20 cellular contexts compared by ENCODE assay signal in the genomic region with DNA sequence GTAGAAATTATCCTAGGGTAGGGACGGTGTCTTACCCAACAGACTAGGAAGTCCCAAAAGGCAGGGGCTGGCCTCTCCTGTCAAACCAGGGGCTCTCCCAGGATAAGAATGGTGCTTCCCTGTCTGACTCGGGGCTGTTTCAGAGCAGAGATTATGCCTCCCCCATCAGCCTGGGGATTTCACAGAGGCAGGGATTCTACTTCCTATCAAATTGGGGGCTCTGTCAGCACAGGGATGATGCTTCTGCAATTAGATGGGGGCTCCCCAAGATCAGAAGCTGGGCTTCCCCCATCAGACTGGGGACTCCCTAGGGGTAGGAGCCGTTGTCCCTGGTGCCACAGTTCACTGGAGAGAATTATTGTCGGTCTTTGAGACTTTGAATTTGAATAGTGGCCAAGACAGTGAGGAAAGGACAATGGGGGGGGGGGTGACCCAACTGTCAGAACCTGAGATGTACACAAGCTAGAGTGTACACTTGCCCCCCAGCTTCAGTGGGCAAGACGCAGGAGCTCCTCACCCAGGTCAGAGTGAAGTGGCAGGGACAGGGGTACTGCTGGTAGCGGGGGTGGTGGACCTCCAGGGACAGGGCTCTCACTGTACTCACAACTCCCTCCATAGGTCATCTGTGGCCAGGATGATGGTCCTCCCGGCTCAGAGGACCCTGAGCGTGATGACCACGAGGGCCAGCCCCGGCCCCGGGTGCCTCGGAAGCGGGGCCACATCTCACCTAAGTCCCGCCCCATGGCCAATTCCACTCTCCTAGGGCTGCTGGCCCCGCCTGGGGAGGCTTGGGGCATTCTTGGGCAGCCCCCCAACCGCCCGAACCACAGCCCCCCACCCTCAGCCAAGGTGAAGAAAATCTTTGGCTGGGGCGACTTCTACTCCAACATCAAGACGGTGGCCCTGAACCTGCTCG. TPM values are rescaled to one million over a fixed set of nuclear protein-coding genes. Genes with fewer than 3 reads are reported as not detected.
DNase-seq lines count a peak whose midpoint lies in the region; ATAC-seq and TF ChIP-seq lines count a peak whose summit lies in the region.
"Had no signal": no experiment of that assay in that cellular context is flagged by ENCODE, and none has a peak within 500 bp of the region (broad histone marks: within the 10 kb centered on the region; RNA-seq: fewer than 3 reads in every experiment).

No MANE protein-coding gene starts in this region.

- H4K12ac ChIP-seq in trophoblast cell (ENCODE audit: low read depth, low read length) = no peak overlapping the region

- H3K27ac Mint-ChIP-seq in activated T-helper 17 cell treated with anti-CD3 and anti-CD28 coated beads, Interleukin-2, amount 50 U/mL, for 72 hours = no peak overlapping the region
- H3K27ac Mint-ChIP-seq in naive thymus-derived CD4-positive, alpha-beta T cell = no peak overlapping the region

- H3K9ac ChIP-seq in trophoblast cell (ENCODE audit: low read length) = no peak overlapping the region

- peak; percentile 68 for DNase-seq in GM13976 (ENCODE audit: low spot score)
- no peak for DNase-seq in naive thymus-derived CD4-positive, alpha-beta T cell
- DNase-seq in thoracic aorta (ENCODE audit: low spot score) = no peak
- no peak for DNase-seq in activated T-cell treated with anti-CD3 and anti-CD28 coated beads, Interleukin-2, amount 50 U/mL, for 1 hour
- DNase-seq in mesenteric fat pad (ENCODE audit: low spot score) = no peak
- DNase-seq in kidney tubule cell (ENCODE audit: low spot score) = no peak
- no peak for DNase-seq in trophoblast cell
- DNase-seq: Calu3; foreskin fibroblast; hypothalamus; NCI-H187 treated with DMSO at 0.1 percent for 48 hours; NCI-H345; retina; stimulated activated CD4-positive, alpha-beta T cell treated with anti-CD3 and anti-CD28 coated beads, Interleukin-15, amount 100 ng/mL, for 24 hours; stimulated activated naive CD4-positive, alpha-beta T cell had no signal

- H3K4me1 ChIP-seq in naive thymus-derived CD4-positive, alpha-beta T cell (ENCODE audit: control insufficient read depth in 2 of 2, insufficient read depth in 2 of 2, low read length in 2 of 2) = peaks cover 4 to 9% of the 10 kb centered on the region in 2 donors
- peaks cover 32 to 78% of the 10 kb centered on the region in 2 donors for H3K4me1 ChIP-seq in thoracic aorta (ENCODE audit: control insufficient read depth in 1 of 2, low read depth in 2 of 2)
- H3K4me1 ChIP-seq in trophoblast cell (ENCODE audit: control insufficient read depth in 1 of 2, insufficient read depth in 2 of 2, low read length in 2 of 2) = peaks cover 6 to 7% of the 10 kb centered on the region in 2 experiments

- intact Hi-C loops in naive thymus-derived CD4-positive, alpha-beta T cell (cut with micrococcal nuclease) = loop anchor here in 1 of 2 donors (10.0 kb wide), 1 partner anchor 517 kb away; a partner anchor contains a TSS

- TF ChIP-seq CTCF in GM13976 (IDR thresholded peaks at IDR 0.05; ENCODE audit: borderline replicate concordance, control extremely low read depth, extremely low read depth, insufficient read depth, missing control alignments) (no peak), thoracic aorta (IDR thresholded peaks at IDR 0.05) (no peak)

- no peaks in the 10 kb centered on the region for H3K4me1 Mint-ChIP-seq in activated T-helper 17 cell treated with anti-CD3 and anti-CD28 coated beads, Interleukin-2, amount 50 U/mL, for 72 hours
- peaks cover 0 to 9% (median 4%) of the 10 kb centered on the region in 7 donors for H3K4me1 Mint-ChIP-seq in naive thymus-derived CD4-positive, alpha-beta T cell

- no peak overlapping the region for H2BK5ac ChIP-seq in trophoblast cell (ENCODE audit: low read depth, low read length, poor library complexity)

- no peaks in the 10 kb centered on the region for H3K9me3 Mint-ChIP-seq in activated T-helper 17 cell treated with anti-CD3 and anti-CD28 coated beads, Interleukin-2, amount 50 U/mL, for 72 hours
- H3K9me3 Mint-ChIP-seq in naive thymus-derived CD4-positive, alpha-beta T cell = peaks cover 0 to 2% (median 0%) of the 10 kb centered on the region in 11 donors

- CTCF ChIA-PET in naive thymus-derived CD4-positive, alpha-beta T cell (lab: Charles Lee) = no interaction called here

- no CpG with 5 or more reads among the region's 20 CpGs for WGBS in trophoblast cell (ENCODE audit: extremely low coverage, insufficient coverage, insufficient read length)

- no peak overlapping the region for H2AK5ac ChIP-seq in trophoblast cell (ENCODE audit: low read length)

- H4K91ac ChIP-seq in trophoblast cell (ENCODE audit: low read depth, low read length) = no peak overlapping the region

- no peak overlapping the region for H2BK120ac ChIP-seq in trophoblast cell (ENCODE audit: insufficient read depth, low read length, poor library complexity)

- in situ Hi-C loops in GM13976 (cut with MboI; ENCODE audit: low sequenced_read_pairs, unreplicated experiment) = loop anchor here (10.0 kb wide), 1 partner anchor 267 kb away; a partner anchor contains a TSS

- H3K36me3 Mint-ChIP-seq in activated T-helper 17 cell treated with anti-CD3 and anti-CD28 coated beads, Interleukin-2, amount 50 U/mL, for 72 hours (ENCODE audit: low read depth) = no peaks in the 10 kb centered on the region
- H3K36me3 Mint-ChIP-seq in naive thymus-derived CD4-positive, alpha-beta T cell = no peaks in the 10 kb centered on the region

- no peak overlapping the region for H3K23ac ChIP-seq in trophoblast cell (ENCODE audit: low read length)

- no peak overlapping the region for H3K18ac ChIP-seq in trophoblast cell (ENCODE audit: low read length)

- H3K4me3 Mint-ChIP-seq in activated T-helper 17 cell treated with anti-CD3 and anti-CD28 coated beads, Interleukin-2, amount 50 U/mL, for 72 hours = no peak overlapping the region
- peak overlapping the region in 6 of 10 donors; percentile 5 to 81 (median 44) for H3K4me3 Mint-ChIP-seq in naive thymus-derived CD4-positive, alpha-beta T cell

- H2BK12ac ChIP-seq in trophoblast cell (ENCODE audit: low read length) = no peak overlapping the region

- H3K36me3 ChIP-seq in naive thymus-derived CD4-positive, alpha-beta T cell (ENCODE audit: control insufficient read depth in 2 of 3, insufficient read depth in 3 of 3, low read length in 3 of 3) = no peaks in the 10 kb centered on the region
- H3K36me3 ChIP-seq in thoracic aorta (peaks cover 7% of the 10 kb centered on the region), trophoblast cell (ENCODE audit: control insufficient read depth in 1 of 2, insufficient read depth in 2 of 2, low read length in 2 of 2) (no peaks in the 10 kb centered on the region)
- H3K36me3 ChIP-seq: neutrophil had no signal

- H3K27me3 ChIP-seq in naive thymus-derived CD4-positive, alpha-beta T cell (ENCODE audit: control insufficient read depth in 2 of 2, insufficient read depth in 2 of 2, low read length in 2 of 2) = peaks cover 4 to 15% of the 10 kb centered on the region in 2 donors
- no peaks in the 10 kb centered on the region for H3K27me3 ChIP-seq in thoracic aorta (replicated peaks; ENCODE audit: insufficient read depth)
- no peaks in the 10 kb centered on the region for H3K27me3 ChIP-seq in trophoblast cell (ENCODE audit: insufficient read depth, low read length)

- no peak overlapping the region for H3K27ac ChIP-seq in naive thymus-derived CD4-positive, alpha-beta T cell (ENCODE audit: low read depth, low read length)
- H3K27ac ChIP-seq in thoracic aorta (peak overlapping the region; percentile 95 to 100), trophoblast cell (ENCODE audit: low read depth, low read length) (no peak overlapping the region)
- H3K27ac ChIP-seq: neutrophil, SK-N-MC had no signal

- peaks cover 23% of the 10 kb centered on the region for H3K27me3 Mint-ChIP-seq in activated T-helper 17 cell treated with anti-CD3 and anti-CD28 coated beads, Interleukin-2, amount 50 U/mL, for 72 hours
- H3K27me3 Mint-ChIP-seq in naive thymus-derived CD4-positive, alpha-beta T cell = peaks cover 24 to 50% (median 26%) of the 10 kb centered on the region in 5 donors

- no peaks in the 10 kb centered on the region for H3K79me1 ChIP-seq in trophoblast cell (ENCODE audit: low read length)

- H3K4me2 ChIP-seq in trophoblast cell (ENCODE audit: low read length) = no peak overlapping the region

- no peaks in the 10 kb centered on the region for H3K9me3 ChIP-seq in naive thymus-derived CD4-positive, alpha-beta T cell (ENCODE audit: control insufficient read depth in 2 of 3, low read length in 3 of 3)
- H3K9me3 ChIP-seq in thoracic aorta (no peaks in the 10 kb centered on the region), trophoblast cell (ENCODE audit: insufficient read depth, low read depth, low read length) (peaks cover 5% of the 10 kb centered on the region)
- H3K9me3 ChIP-seq: neutrophil had no signal

- H3K4me3 ChIP-seq in naive thymus-derived CD4-positive, alpha-beta T cell (ENCODE audit: low read length) = no peak overlapping the region
- H3K4me3 ChIP-seq in thoracic aorta (peak overlapping the region; percentile 95), trophoblast cell (ENCODE audit: low read depth, low read length) (no peak overlapping the region)

- no peak overlapping the region for H3K14ac ChIP-seq in trophoblast cell (ENCODE audit: low read length)

- POLR2A ChIA-PET in naive thymus-derived CD4-positive, alpha-beta T cell (lab: Charles Lee) = interaction anchor here (0.6 to 0.7 kb wide), 3 partner anchors 14 to 1681 kb away, joined by 3 to 5 read pairs (median 3); no protein-coding TSS in a partner anchor

- H3K79me2 ChIP-seq in trophoblast cell (ENCODE audit: control insufficient read depth, insufficient read depth, low read length, poor library complexity) = peaks cover 4% of the 10 kb centered on the region

- H3K4ac ChIP-seq in trophoblast cell (ENCODE audit: low read depth, low read length) = no peak overlapping the region

- no peak overlapping the region for H4K8ac ChIP-seq in trophoblast cell (ENCODE audit: low read depth, low read length)

- peak; percentile 47 for ATAC-seq in activated T-helper 17 cell treated with anti-CD3 and anti-CD28 coated beads, Interleukin-2, amount 50 U/mL, for 72 hours (replicated peaks)
- ATAC-seq in naive thymus-derived CD4-positive, alpha-beta T cell = no peak
- no peak for ATAC-seq in thoracic aorta (ENCODE audit: insufficient number of reproducible peaks, low FRiP score, low read depth)
- ATAC-seq: Panc1 had no signal

- no peak overlapping the region for H2AFZ ChIP-seq in trophoblast cell (ENCODE audit: insufficient read depth, low read length, poor library complexity)

RNA-seq across cellular contexts. Expression of a gene that starts 2.6 kb away (rescaled TPM):
- not detected for total RNA-seq in activated T-helper 17 cell treated with anti-CD3 and anti-CD28 coated beads, Interleukin-2, amount 50 U/mL, for 72 hours
- total RNA-seq in naive thymus-derived CD4-positive, alpha-beta T cell = not detected
- polyA plus RNA-seq in naive thymus-derived CD4-positive, alpha-beta T cell = not detected
- total RNA-seq in thoracic aorta (100 to 1,000 TPM in 1 of 2 donors, 10 to 100 TPM in 1; 61.7 to 131 TPM), mesenteric fat pad (3.8 TPM)
- 0.72 and 0.85 TPM in 2 replicates for polyA plus RNA-seq in trophoblast cell (2013)
- total RNA-seq: Calu3, MCF 10A had no signal

Comparison
In these comparisons a context has a peak if more than half of its experiments do, and no peak if none do; other contexts are left out.
1. H3K27ac ChIP-seq: peak in thoracic aorta (2 of 2); none in naive thymus-derived CD4-positive, alpha-beta T cell (single experiment) and trophoblast cell (single experiment).
2. RNA of a gene that starts 2.6 kb away (total RNA-seq): 61.7 to 131 TPM in thoracic aorta; 3.8 TPM in mesenteric fat pad (single experiment), not detected in activated T-helper 17 cell treated with anti-CD3 and anti-CD28 coated beads, Interleukin-2, amount 50 U/mL, for 72 hours and not detected in naive thymus-derived CD4-positive, alpha-beta T cell; every median in the first group is over 10 times any median in the second.